Comparison of ENCODE assay signal across 1 cellular context in the genomic region with DNA sequence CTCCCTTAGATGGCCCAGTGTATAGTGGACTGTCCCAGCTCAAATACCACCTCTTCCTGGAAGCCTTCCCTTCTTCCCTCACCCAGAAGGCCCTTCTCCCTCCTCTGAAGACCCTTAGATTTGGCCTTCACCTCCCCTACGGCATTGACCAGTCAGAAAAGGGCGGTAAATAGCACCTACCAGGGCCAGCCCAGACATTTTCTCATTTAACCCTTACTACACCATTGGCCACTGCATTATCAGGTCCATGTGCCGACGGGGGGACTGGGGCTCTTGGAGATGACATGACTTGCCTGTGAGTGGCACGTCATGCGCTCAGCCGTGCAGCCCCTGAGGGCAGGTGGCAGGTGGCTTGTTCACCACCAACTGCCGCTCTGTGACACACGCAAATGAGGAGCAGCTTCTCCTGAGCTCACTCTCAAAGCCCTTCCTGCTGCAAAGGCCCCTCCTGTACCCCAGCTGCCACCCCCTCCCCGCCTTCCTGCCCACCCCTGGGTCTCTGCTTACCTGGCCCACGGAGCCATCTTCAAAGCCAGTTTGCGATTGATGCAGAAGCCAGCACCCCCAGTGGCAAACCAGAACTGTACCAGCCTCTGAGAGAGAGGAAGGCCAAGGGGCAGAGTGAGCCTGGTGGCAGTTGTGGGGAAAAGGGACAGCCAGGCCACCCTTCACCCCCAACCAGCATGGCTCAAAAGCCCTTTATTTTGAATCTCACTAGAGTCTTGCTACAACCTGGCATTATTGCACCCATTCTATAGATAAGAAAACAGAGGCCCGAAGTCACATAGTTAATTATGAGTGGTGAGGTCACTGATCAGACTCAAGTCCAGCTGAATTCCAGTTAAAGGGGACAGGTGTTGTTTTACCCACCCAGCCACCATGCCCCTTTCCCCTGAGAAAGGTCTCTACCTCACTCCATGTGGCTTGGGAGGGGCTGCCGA.
TF ChIP-seq lines count a peak whose summit lies in the region.

No MANE protein-coding gene starts in this region.

TF ChIP-seq in K562, 482 proteins besides CTCF, POLR2A, EP300 and RAD21:
- no peak for TF ChIP-seq HDAC3 (IDR thresholded peaks at IDR 0.05; ENCODE audit: borderline replicate concordance, partially characterized antibody)
- TF ChIP-seq DACH1 (IDR thresholded peaks at IDR 0.05; ENCODE audit: partially characterized antibody), result no peak
- TF ChIP-seq RBM25 (IDR thresholded peaks at IDR 0.05; ENCODE audit: low read depth, low read length, severe bottlenecking), result peak; percentile 67
TF ChIP-seq in K562: peak in this region for 1.
